In genomic region chr6:14474816-14475215, GRCh38 we compare ENCODE assay signal across 1 cellular context.
TF ChIP-seq lines count a peak whose summit lies in the region.

No MANE protein-coding gene starts in this region.

TF ChIP-seq in K562, 482 proteins besides CTCF, POLR2A, EP300 and RAD21 (continues in another document):
- TF ChIP-seq TRIM24 (IDR thresholded peaks at IDR 0.05) (0 out of 4 replicates have a peak, but pooled peaks of 1 of the 2 experiments have one; percentile 8), RBFOX2 (IDR thresholded peaks at IDR 0.05; ENCODE audit: low read depth, low read length) (no peak), SUPT5H (IDR thresholded peaks at IDR 0.05) (no peak), CTBP1 (IDR thresholded peaks at IDR 0.05; ENCODE audit: borderline replicate concordance) (peak; percentile 29; the same call in 1 of the 2 replicates), PKNOX1 (IDR thresholded peaks at IDR 0.05) (peak; percentile 82), ZKSCAN8 (CRISPR knock-in tag; IDR thresholded peaks at IDR 0.05) (no peak), THRA (IDR thresholded peaks at IDR 0.05) (no peak), NUFIP1 (IDR thresholded peaks at IDR 0.05; ENCODE audit: partially characterized antibody) (no peak), E2F3 (CRISPR knock-in tag; IDR thresholded peaks at IDR 0.05) (no peak), ETV5 (CRISPR knock-in tag; IDR thresholded peaks at IDR 0.05; ENCODE audit: low read depth) (no peak), POLR3A (IDR thresholded peaks at IDR 0.05; ENCODE audit: borderline replicate concordance, extremely low read depth, insufficient read depth, insufficient read length) (no peak), TBL1XR1 (IDR thresholded peaks at IDR 0.05; ENCODE audit: low read length in 2 of 2) (0 out of 4 replicates have a peak, but pooled peaks of 1 of the 2 experiments have one; percentile 12), ZNF57 (CRISPR knock-in tag; IDR thresholded peaks at IDR 0.05) (no peak), MYBL2 (IDR thresholded peaks at IDR 0.05; ENCODE audit: low read depth) (no peak), MYBL2 (CRISPR knock-in tag; IDR thresholded peaks at IDR 0.05; ENCODE audit: borderline replicate concordance) (no peak), ZBTB9 (CRISPR knock-in tag; IDR thresholded peaks at IDR 0.05) (0 out of 2 replicates have a peak, but pooled peaks have one; percentile 28), TFE3 (CRISPR knock-in tag; IDR thresholded peaks at IDR 0.05) (no peak), MAFK (IDR thresholded peaks at IDR 0.05; ENCODE audit: low read length) (peak; percentile 60; the same call in 1 of the 2 replicates), DMBX1 (CRISPR knock-in tag; IDR thresholded peaks at IDR 0.05; ENCODE audit: borderline replicate concordance) (0 out of 2 replicates have a peak, but pooled peaks have one; percentile 40), ZNF274 (IDR thresholded peaks at IDR 0.05; ENCODE audit: borderline replicate concordance, low read depth, low read length) (no peak), BRF2 (IDR thresholded peaks at IDR 0.05; ENCODE audit: borderline replicate concordance, insufficient read depth, insufficient read length) (no peak), ZNF717 (CRISPR knock-in tag; IDR thresholded peaks at IDR 0.05) (no peak), TCF3 (CRISPR knock-in tag; IDR thresholded peaks at IDR 0.05) (peak; percentile 20; the same call in 1 of the 2 replicates), CBFA2T2 (conservative IDR thresholded peaks at IDR 0.05) (0 out of 2 replicates have a peak, but pooled peaks have one; percentile 23), EGR1 (conservative IDR thresholded peaks at IDR 0.05) (peak; percentile 78), RBBP5 (IDR thresholded peaks at IDR 0.05; ENCODE audit: borderline replicate concordance, insufficient read depth, low read length, poor library complexity, severe bottlenecking) (peak; percentile 20), ZNF407 (IDR thresholded peaks at IDR 0.05; ENCODE audit: low read depth) (no peak)
- TF ChIP-seq, protein P1, sequence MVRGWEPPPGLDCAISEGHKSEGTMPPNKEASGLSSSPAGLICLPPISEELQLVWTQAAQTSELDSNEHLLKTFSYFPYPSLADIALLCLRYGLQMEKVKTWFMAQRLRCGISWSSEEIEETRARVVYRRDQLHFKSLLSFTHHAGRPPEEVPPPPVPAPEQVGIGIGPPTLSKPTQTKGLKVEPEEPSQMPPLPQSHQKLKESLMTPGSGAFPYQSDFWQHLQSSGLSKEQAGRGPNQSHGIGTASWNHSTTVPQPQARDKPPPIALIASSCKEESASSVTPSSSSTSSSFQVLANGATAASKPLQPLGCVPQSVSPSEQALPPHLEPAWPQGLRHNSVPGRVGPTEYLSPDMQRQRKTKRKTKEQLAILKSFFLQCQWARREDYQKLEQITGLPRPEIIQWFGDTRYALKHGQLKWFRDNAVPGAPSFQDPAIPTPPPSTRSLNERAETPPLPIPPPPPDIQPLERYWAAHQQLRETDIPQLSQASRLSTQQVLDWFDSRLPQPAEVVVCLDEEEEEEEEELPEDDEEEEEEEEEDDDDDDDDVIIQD (CRISPR knock-in tag; IDR thresholded peaks at IDR 0.05): no peak
- TF ChIP-seq, protein P2, sequence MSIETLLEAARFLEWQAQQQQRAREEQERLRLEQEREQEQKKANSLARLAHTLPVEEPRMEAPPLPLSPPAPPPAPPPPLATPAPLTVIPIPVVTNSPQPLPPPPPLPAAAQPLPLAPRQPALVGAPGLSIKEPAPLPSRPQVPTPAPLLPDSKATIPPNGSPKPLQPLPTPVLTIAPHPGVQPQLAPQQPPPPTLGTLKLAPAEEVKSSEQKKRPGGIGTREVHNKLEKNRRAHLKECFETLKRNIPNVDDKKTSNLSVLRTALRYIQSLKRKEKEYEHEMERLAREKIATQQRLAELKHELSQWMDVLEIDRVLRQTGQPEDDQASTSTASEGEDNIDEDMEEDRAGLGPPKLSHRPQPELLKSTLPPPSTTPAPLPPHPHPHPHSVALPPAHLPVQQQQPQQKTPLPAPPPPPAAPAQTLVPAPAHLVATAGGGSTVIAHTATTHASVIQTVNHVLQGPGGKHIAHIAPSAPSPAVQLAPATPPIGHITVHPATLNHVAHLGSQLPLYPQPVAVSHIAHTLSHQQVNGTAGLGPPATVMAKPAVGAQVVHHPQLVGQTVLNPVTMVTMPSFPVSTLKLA (conservative IDR thresholded peaks at IDR 0.05): no peak; a peak in 1 of 4 replicates
- TF ChIP-seq, protein P3, sequence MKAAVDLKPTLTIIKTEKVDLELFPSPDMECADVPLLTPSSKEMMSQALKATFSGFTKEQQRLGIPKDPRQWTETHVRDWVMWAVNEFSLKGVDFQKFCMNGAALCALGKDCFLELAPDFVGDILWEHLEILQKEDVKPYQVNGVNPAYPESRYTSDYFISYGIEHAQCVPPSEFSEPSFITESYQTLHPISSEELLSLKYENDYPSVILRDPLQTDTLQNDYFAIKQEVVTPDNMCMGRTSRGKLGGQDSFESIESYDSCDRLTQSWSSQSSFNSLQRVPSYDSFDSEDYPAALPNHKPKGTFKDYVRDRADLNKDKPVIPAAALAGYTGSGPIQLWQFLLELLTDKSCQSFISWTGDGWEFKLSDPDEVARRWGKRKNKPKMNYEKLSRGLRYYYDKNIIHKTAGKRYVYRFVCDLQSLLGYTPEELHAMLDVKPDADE (conservative IDR thresholded peaks at IDR 0.05; ENCODE audit: control insufficient read depth, low read depth, low read length): no peak
- TF ChIP-seq, protein P4, sequence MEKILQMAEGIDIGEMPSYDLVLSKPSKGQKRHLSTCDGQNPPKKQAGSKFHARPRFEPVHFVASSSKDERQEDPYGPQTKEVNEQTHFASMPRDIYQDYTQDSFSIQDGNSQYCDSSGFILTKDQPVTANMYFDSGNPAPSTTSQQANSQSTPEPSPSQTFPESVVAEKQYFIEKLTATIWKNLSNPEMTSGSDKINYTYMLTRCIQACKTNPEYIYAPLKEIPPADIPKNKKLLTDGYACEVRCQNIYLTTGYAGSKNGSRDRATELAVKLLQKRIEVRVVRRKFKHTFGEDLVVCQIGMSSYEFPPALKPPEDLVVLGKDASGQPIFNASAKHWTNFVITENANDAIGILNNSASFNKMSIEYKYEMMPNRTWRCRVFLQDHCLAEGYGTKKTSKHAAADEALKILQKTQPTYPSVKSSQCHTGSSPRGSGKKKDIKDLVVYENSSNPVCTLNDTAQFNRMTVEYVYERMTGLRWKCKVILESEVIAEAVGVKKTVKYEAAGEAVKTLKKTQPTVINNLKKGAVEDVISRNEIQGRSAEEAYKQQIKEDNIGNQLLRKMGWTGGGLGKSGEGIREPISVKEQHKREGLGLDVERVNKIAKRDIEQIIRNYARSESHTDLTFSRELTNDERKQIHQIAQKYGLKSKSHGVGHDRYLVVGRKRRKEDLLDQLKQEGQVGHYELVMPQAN (IDR thresholded peaks at IDR 0.05; ENCODE audit: borderline replicate concordance): no peak
- TF ChIP-seq, protein P5, sequence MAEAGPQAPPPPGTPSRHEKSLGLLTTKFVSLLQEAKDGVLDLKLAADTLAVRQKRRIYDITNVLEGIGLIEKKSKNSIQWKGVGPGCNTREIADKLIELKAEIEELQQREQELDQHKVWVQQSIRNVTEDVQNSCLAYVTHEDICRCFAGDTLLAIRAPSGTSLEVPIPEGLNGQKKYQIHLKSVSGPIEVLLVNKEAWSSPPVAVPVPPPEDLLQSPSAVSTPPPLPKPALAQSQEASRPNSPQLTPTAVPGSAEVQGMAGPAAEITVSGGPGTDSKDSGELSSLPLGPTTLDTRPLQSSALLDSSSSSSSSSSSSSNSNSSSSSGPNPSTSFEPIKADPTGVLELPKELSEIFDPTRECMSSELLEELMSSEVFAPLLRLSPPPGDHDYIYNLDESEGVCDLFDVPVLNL (CRISPR knock-in tag; IDR thresholded peaks at IDR 0.05; ENCODE audit: low read depth): no peak
